8 cellular contexts compared by ENCODE assay signal in the genomic region with DNA sequence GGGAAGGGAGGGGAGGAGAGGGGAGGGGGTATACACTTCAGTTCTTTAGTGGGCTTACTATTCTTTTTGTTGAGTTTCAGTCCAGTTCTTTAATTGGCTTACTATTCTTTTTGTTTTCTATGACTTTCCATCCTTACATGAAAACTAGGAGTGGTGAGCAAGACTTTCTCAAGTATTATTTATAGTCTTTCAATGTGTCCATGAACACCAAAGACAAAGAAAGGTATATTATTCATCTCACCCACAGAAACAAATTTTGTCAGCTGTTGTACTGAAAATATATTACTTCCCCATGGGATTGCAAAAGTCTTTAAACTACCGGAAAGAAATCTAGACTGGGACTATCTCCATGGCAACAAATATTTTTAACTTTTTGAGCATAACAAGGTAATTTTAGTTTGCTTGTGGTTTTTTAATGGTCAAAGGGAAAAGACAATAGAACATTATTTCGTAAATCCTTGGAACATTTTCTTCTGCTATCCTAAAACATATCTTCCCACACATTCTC. TPM values are rescaled to one million over a fixed set of nuclear protein-coding genes. Genes with fewer than 3 reads are reported as not detected.
A peak's percentile ranks its signal among the peaks of the same experiment; 100 is the strongest.
DNase-seq lines count a peak whose midpoint lies in the region; TF ChIP-seq lines count a peak whose summit lies in the region.
"Had no signal": no experiment of that assay in that cellular context is flagged by ENCODE, and none has a peak within 500 bp of the region (broad histone marks: within the 10 kb centered on the region; RNA-seq: fewer than 3 reads in every experiment).

No MANE protein-coding gene starts in this region.

- in situ Hi-C loops in astrocyte of the spinal cord (cut with HindIII; ENCODE audit: low sequenced_read_pairs): no loop called here

- H3K9me3 ChIP-seq in tibial artery (no peaks in the 10 kb centered on the region), Peyer's patch (no peaks in the 10 kb centered on the region)

- H3K4me3 ChIP-seq in astrocyte of the spinal cord (ENCODE audit: low read depth, low read length): no peak overlapping the region
- no peak overlapping the region for H3K4me3 ChIP-seq in tibial artery
- H3K4me3 ChIP-seq in Peyer's patch: no peak overlapping the region

- intact Hi-C loops in tibial artery (cut with DNase I; ENCODE audit: low total_unique reads): no loop called here

- H3K27me3 ChIP-seq in tibial artery (no peaks in the 10 kb centered on the region), Peyer's patch (no peaks in the 10 kb centered on the region)

- H3K27ac ChIP-seq in tibial artery (peak overlapping the region; percentile 48 to 58), Peyer's patch (peak overlapping the region in 1 of 4 donors; percentile 57)

- DNase-seq in KG1 (lab: John Stamatoyannopoulos, UW) (peak; percentile 46), astrocyte of the spinal cord (ENCODE audit: low read depth, low spot score) (peak; percentile 89), inferior parietal cortex (ENCODE audit: extremely low spot score) (peak; percentile 47), tibial artery (no peak), GM19240 (ENCODE audit: insufficient read length, low spot score) (no peak), NCI-H2081 treated with DMSO at 0.1 percent for 48 hours (lab: John Stamatoyannopoulos, UW) (no peak), Peyer's patch (no peak)
- DNase-seq: stimulated activated CD4-positive, alpha-beta T cell treated with anti-CD3 and anti-CD28 coated beads, Interleukin-12 subunit alpha, Interleukin-12 subunit beta, amount 100 ng/mL, for 4 hours had no signal

- TF ChIP-seq POLR2A in Peyer's patch (IDR thresholded peaks at IDR 0.05): no peak

- H3K36me3 ChIP-seq in tibial artery (peaks cover 2 to 14% (median 10%) of the 10 kb centered on the region in 3 donors), Peyer's patch (peaks cover 0 to 22% (median 0%) of the 10 kb centered on the region in 3 donors)

- H3K4me1 ChIP-seq in tibial artery (peaks cover 0 to 20% (median 2%) of the 10 kb centered on the region in 4 donors), Peyer's patch (no peaks in the 10 kb centered on the region)

- TF ChIP-seq CTCF in astrocyte of the spinal cord (IDR thresholded peaks at IDR 0.05; ENCODE audit: low read depth, low read length) (no peak), tibial artery (IDR thresholded peaks at IDR 0.05) (no peak), Peyer's patch (IDR thresholded peaks at IDR 0.05) (no peak)

RNA-seq across cellular contexts. Expression of a gene that starts 17.6 kb away (rescaled TPM):
- 10 to 100 TPM; 10.5 to 45.4 (median 21.0) TPM for total RNA-seq in Peyer's patch

Comparison
In these comparisons a context has a peak if more than half of its experiments do, and no peak if none do; other contexts are left out.
1. DNase-seq: peak in KG1 (single experiment), astrocyte of the spinal cord (single experiment) and inferior parietal cortex (single experiment); none in tibial artery (0 of 2), GM19240 (single experiment), NCI-H2081 treated with DMSO at 0.1 percent for 48 hours (single experiment) and Peyer's patch (0 of 3).